13 cellular contexts compared by ENCODE assay signal in the genomic region with DNA sequence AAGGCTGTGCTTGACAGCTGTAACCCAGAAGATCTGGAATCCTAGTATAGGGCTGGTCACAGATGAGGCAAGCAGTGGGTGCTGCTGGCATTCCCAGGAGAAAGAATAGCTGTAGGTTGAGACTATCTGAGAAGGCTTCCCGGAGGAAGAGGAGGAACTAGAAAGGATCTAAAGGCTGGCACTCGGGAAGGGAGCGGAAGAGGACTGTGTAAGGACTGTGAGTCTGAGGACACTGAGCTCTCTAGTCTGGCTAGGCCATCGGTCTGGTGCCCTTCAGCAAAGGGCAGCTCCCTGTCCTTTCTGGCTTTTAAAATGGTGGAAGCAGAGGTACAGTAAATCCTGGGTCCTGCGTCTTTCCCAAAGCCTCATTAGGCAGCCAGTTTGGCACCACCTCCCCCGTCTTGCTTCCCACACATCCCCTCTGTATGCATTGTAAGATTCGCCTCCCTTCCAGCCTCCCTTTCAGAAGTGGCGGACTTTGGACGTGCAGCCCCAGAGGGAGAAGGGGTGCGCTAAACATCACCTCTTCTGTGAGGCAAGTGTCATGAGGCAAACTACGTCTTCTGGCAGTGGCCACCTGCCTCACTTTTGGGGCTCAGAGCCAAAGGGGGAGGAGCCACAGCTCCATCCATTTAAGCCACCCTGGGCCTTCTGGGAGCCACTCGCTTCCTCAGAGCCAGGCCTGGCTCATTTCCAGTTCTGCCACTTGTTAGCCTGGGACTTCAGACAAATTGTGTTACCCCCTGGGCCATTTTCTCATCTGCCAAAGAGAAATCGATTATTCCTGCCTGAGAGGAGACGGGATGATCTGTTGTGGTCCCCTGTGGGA. TPM values are rescaled to one million over a fixed set of nuclear protein-coding genes. Genes with fewer than 3 reads are reported as not detected.
DNase-seq lines count a peak whose midpoint lies in the region; ATAC-seq and TF ChIP-seq lines count a peak whose summit lies in the region.
"Had no signal": no experiment of that assay in that cellular context is flagged by ENCODE, and none has a peak within 500 bp of the region (broad histone marks: within the 10 kb centered on the region; RNA-seq: fewer than 3 reads in every experiment).

No MANE protein-coding gene starts in this region.

- no peak for TF ChIP-seq EP300 in stomach (IDR thresholded peaks at IDR 0.05)

- no peak for DNase-seq in CD8-positive, alpha-beta T cell
- DNase-seq in NCI-H1092 (lab: John Stamatoyannopoulos, UW) (peak; percentile 95), NCI-H510A (lab: John Stamatoyannopoulos, UW) (peak; percentile 52), iPS-NIHi7 (ENCODE audit: extremely low spot score) (peak; percentile 9), stomach (no peak), GM03348 (ENCODE audit: low spot score) (no peak)
- DNase-seq: CD8-positive, alpha-beta memory T cell; cortex of kidney; mucosa of descending colon; stimulated activated CD4-positive, alpha-beta T cell treated with anti-CD3 and anti-CD28 coated beads, Interleukin-4, amount 100 ng/mL, for 4 hours had no signal

- H3K9me3 Mint-ChIP-seq in CD8-positive, alpha-beta T cell, result no peaks in the 10 kb centered on the region
- H3K9me3 Mint-ChIP-seq: CD8-positive, alpha-beta memory T cell; IgD-negative memory B cell; stimulated activated naive CD8-positive, alpha-beta T cell treated with anti-CD3 and anti-CD28 coated beads, Interleukin-15, Interleukin-2, amounts not matched to agents 100 ng/mL and 50 ng/mL, for 24 hours had no signal

- ATAC-seq in CD8-positive, alpha-beta T cell, result no peak
- no peak for ATAC-seq in HG02642 (IDR thresholded peaks at IDR 0.05; ENCODE audit: poor library complexity, unreplicated experiment)
- ATAC-seq: mucosa of descending colon had no signal

- no peak overlapping the region for H3K27ac ChIP-seq in CD8-positive, alpha-beta T cell (ENCODE audit: low read depth, low read length)
- H3K27ac ChIP-seq in stomach, result no peak overlapping the region

- H3K27me3 ChIP-seq in CD8-positive, alpha-beta T cell (ENCODE audit: insufficient read depth, low read length), result no peaks in the 10 kb centered on the region
- H3K27me3 ChIP-seq in stomach, result no peaks in the 10 kb centered on the region

- H3K36me3 Mint-ChIP-seq in CD8-positive, alpha-beta T cell, result peaks cover 26% of the 10 kb centered on the region
- H3K36me3 Mint-ChIP-seq: IgD-negative memory B cell had no signal

- peaks cover 37% of the 10 kb centered on the region for H3K4me1 ChIP-seq in CD8-positive, alpha-beta T cell (ENCODE audit: insufficient read depth, low read length)
- H3K4me1 ChIP-seq in stomach, result peaks cover 0 to 10% (median 8%) of the 10 kb centered on the region in 4 donors

- 83 to 91% (median 85%) methylated on average over 12 to 14 of the region's 14 CpGs for WGBS in stomach, 5 donors

- no peak overlapping the region for H3K4me3 ChIP-seq in CD8-positive, alpha-beta T cell (ENCODE audit: low read depth, low read length)
- no peak overlapping the region for H3K4me3 ChIP-seq in stomach
- H3K4me3 ChIP-seq: mucosa of descending colon had no signal

- H3K36me3 ChIP-seq in CD8-positive, alpha-beta T cell (ENCODE audit: insufficient read depth, low read length), result no peaks in the 10 kb centered on the region
- peaks cover 0 to 7% (median 0%) of the 10 kb centered on the region in 4 donors for H3K36me3 ChIP-seq in stomach

- TF ChIP-seq CTCF in CD8-positive, alpha-beta T cell (IDR thresholded peaks at IDR 0.05), result no peak
- no peak for TF ChIP-seq CTCF in stomach (IDR thresholded peaks at IDR 0.05)

- H3K27ac Mint-ChIP-seq in CD8-positive, alpha-beta T cell, result peak overlapping the region; percentile 64
- H3K27ac Mint-ChIP-seq: IgD-negative memory B cell; stimulated activated naive CD8-positive, alpha-beta T cell treated with anti-CD3 and anti-CD28 coated beads, Interleukin-15, Interleukin-2, amounts not matched to agents 100 ng/mL and 50 ng/mL, for 24 hours had no signal

- CTCF ChIA-PET in CD8-positive, alpha-beta T cell (lab: Charles Lee), result interaction anchor here (0.8 to 1.6 kb wide), 3 partner anchors 8 to 192 kb away, joined by 3 to 5 read pairs (median 4); a partner anchor contains a TSS

- TF ChIP-seq POLR2A in stomach (IDR thresholded peaks at IDR 0.05), result no peak

- POLR2A ChIA-PET in CD8-positive, alpha-beta T cell (lab: Charles Lee), result interaction anchor here (1.5 to 1.7 kb wide), 2 partner anchors 9 to 12 kb away, joined by 4 to 9 read pairs; a partner anchor contains a TSS

- no peak overlapping the region for H3K4me3 Mint-ChIP-seq in CD8-positive, alpha-beta T cell
- H3K4me3 Mint-ChIP-seq: CD8-positive, alpha-beta memory T cell; IgD-negative memory B cell; stimulated activated naive CD8-positive, alpha-beta T cell treated with anti-CD3 and anti-CD28 coated beads, Interleukin-15, Interleukin-2, amounts not matched to agents 100 ng/mL and 50 ng/mL, for 24 hours had no signal

- no peaks in the 10 kb centered on the region for H3K27me3 Mint-ChIP-seq in CD8-positive, alpha-beta T cell (ENCODE audit: low read depth)
- H3K27me3 Mint-ChIP-seq: CD8-positive, alpha-beta memory T cell; IgD-negative memory B cell; stimulated activated naive CD8-positive, alpha-beta T cell treated with anti-CD3 and anti-CD28 coated beads, Interleukin-15, Interleukin-2, amounts not matched to agents 100 ng/mL and 50 ng/mL, for 24 hours had no signal

- H3K9me3 ChIP-seq in CD8-positive, alpha-beta T cell (ENCODE audit: low read length), result no peaks in the 10 kb centered on the region
- H3K9me3 ChIP-seq in stomach, result no peaks in the 10 kb centered on the region
- H3K9me3 ChIP-seq: mucosa of descending colon had no signal

- intact Hi-C loops in CD8-positive, alpha-beta T cell (cut with DNase I, micrococcal nuclease), result no loop called here
- intact Hi-C loops in stomach (cut with DNase I; ENCODE audit: low total_unique reads), result no loop called here

- H3K4me1 Mint-ChIP-seq in CD8-positive, alpha-beta T cell (ENCODE audit: low read depth), result peaks cover 61% of the 10 kb centered on the region

RNA-seq across cellular contexts. Expression of a gene that starts 8.6 kb away (rescaled TPM):
- total RNA-seq in CD8-positive, alpha-beta T cell, result 10 to 100 TPM; 13.6 to 14.4 TPM
- total RNA-seq in stomach, result 10 to 100 TPM in 1 of 5 donors, 1 to 10 TPM in 4; 1.8 to 15.6 (median 8.0) TPM
- 1 to 10 TPM; 1.8 to 4.2 (median 3.6) TPM for polyA plus RNA-seq in stomach

RNA-seq across cellular contexts. Expression of a gene that starts 48.9 kb away (rescaled TPM):
- not detected for total RNA-seq in CD8-positive, alpha-beta T cell
- total RNA-seq in stomach, result not detected
- not detected for polyA plus RNA-seq in stomach
- total RNA-seq: CD8-positive, alpha-beta memory T cell; mucosa of descending colon had no signal
- polyA plus RNA-seq: CD8-positive, alpha-beta memory T cell; IgD-negative memory B cell had no signal

RNA-seq across cellular contexts. Expression of a gene that starts 54.2 kb away (rescaled TPM):
- total RNA-seq in CD8-positive, alpha-beta T cell, result 1 to 10 TPM; 1.2 TPM
- 10 to 100 TPM; 33.3 to 90.9 (median 68.3) TPM for total RNA-seq in stomach
- 100 to 1,000 TPM in 1 of 3 donors, 10 to 100 TPM in 2; 38.4 to 297 (median 52.8) TPM for polyA plus RNA-seq in stomach

Comparison
In these comparisons a context has a peak if more than half of its experiments do, and no peak if none do; other contexts are left out.
1. DNase-seq: peak in NCI-H1092 (single experiment), NCI-H510A (single experiment) and iPS-NIHi7 (single experiment); none in CD8-positive, alpha-beta T cell (0 of 7), stomach (single experiment) and GM03348 (single experiment).
2. RNA of a gene that starts 54.2 kb away (total RNA-seq): 33.3 to 90.9 TPM in stomach; 1.2 TPM in CD8-positive, alpha-beta T cell; every median in the first group is over 10 times any median in the second.